In genomic region chr1:18721776-18722175, GRCh38 we compare ENCODE assay signal across 30 cellular contexts.
"Had no signal": no experiment of that assay in that cellular context is flagged by ENCODE, and none has a peak within 500 bp of the region (broad histone marks: within the 10 kb centered on the region; RNA-seq: fewer than 3 reads in every experiment).

No MANE protein-coding gene starts in this region.

- H3K36me3 Mint-ChIP-seq: activated naive CD4-positive, alpha-beta T cell treated with anti-CD3 and anti-CD28 coated beads, Interleukin-2, amount 50 U/mL, for 72 hours; activated naive CD8-positive, alpha-beta T cell treated with anti-CD3 and anti-CD28 coated beads, Interleukin-2, amount 10 ng/mL, durations not matched to agents 7 days and 5 days had no signal

- H3K4me1 Mint-ChIP-seq: activated naive CD8-positive, alpha-beta T cell treated with anti-CD3 and anti-CD28 coated beads, Interleukin-2, amount 10 ng/mL, durations not matched to agents 7 days and 5 days; activated T-helper 17 cell treated with anti-CD3 and anti-CD28 coated beads, Interleukin-2, amount 50 U/mL, for 72 hours had no signal

- ATAC-seq: activated CD4-positive, CD25-positive, alpha-beta regulatory T cell treated with anti-CD3 and anti-CD28 coated beads, Interleukin-2, amount 50 U/mL, for 24 hours; activated CD8-positive, alpha-beta T cell treated with anti-CD3 and anti-CD28 coated beads for 36 hours; activated naive CD4-positive, alpha-beta T cell treated with anti-CD3 and anti-CD28 coated beads, Interleukin-2, amount 50 U/mL, for 72 hours; activated T-cell treated with anti-CD3 and anti-CD28 coated beads, Interleukin-2, amount 50 U/mL, for 4 hours; activated T-helper 17 cell treated with anti-CD3 and anti-CD28 coated beads, Interleukin-2, amount 50 U/mL, for 72 hours had no signal

- H3K4me1 ChIP-seq: colonic mucosa had no signal

- H3K36me3 ChIP-seq: cardiac muscle cell, colonic mucosa, esophagus squamous epithelium had no signal

- H3K27ac Mint-ChIP-seq: activated B cell treated with CpG ODN at 0.5 μM for 24 hours; activated CD8-positive, alpha-beta T cell treated with anti-CD3 and anti-CD28 coated beads for 36 hours; activated naive CD4-positive, alpha-beta T cell treated with anti-CD3 and anti-CD28 coated beads, Interleukin-2, amount 50 U/mL, for 72 hours; activated naive CD8-positive, alpha-beta T cell treated with anti-CD3 and anti-CD28 coated beads, Interleukin-2, amount 10 ng/mL, durations not matched to agents 7 days and 5 days; activated T-helper 17 cell treated with anti-CD3 and anti-CD28 coated beads, Interleukin-2, amount 50 U/mL, for 72 hours had no signal

- FAIRE-seq: astrocyte, endometrium, endothelial cell of umbilical vein had no signal

- H3K4me3 Mint-ChIP-seq: activated B cell treated with CpG ODN at 0.5 μM for 24 hours; activated CD8-positive, alpha-beta T cell treated with anti-CD3 and anti-CD28 coated beads for 36 hours; activated naive CD8-positive, alpha-beta T cell treated with anti-CD3 and anti-CD28 coated beads, Interleukin-2, amount 10 ng/mL, durations not matched to agents 7 days and 5 days; activated T-cell treated with anti-CD3 and anti-CD28 coated beads, Interleukin-2, amount 50 U/mL, for 4 hours; activated T-helper 17 cell treated with anti-CD3 and anti-CD28 coated beads, Interleukin-2, amount 50 U/mL, for 72 hours had no signal

- DNase-seq: activated B cell treated with CpG ODN at 0.5 μM for 24 hours; activated CD4-positive, alpha-beta T cell treated with anti-CD3 and anti-CD28 coated beads for 48 hours; activated CD4-positive, alpha-beta T cell treated with anti-CD3 and anti-CD28 coated beads, Interleukin-2, amount 50 U/mL, for 1 hour; activated CD4-positive, alpha-beta T cell treated with anti-CD3 and anti-CD28 coated beads, Interleukin-2, amount 50 U/mL, for 48 hours; activated CD8-positive, alpha-beta memory T cell treated with anti-CD3 and anti-CD28 coated beads for 24 hours; activated CD8-positive, alpha-beta T cell treated with anti-CD3 and anti-CD28 coated beads for 36 hours; activated effector memory CD4-positive, alpha-beta T cell treated with Interleukin-2 at 50 U/mL for 16 hours; activated gamma-delta T cell treated with Interleukin-2 at 50 U/mL for 16 hours; activated naive CD4-positive, alpha-beta T cell treated with Interleukin-2 at 50 U/mL for 16 hours; activated naive CD8-positive, alpha-beta T cell treated with anti-CD3 and anti-CD28 coated beads, Interleukin-2, amount 10 ng/mL, durations not matched to agents 7 days and 5 days; activated T-cell treated with anti-CD3 and anti-CD28 coated beads, Interleukin-2, amount 50 U/mL, for 4 hours; anterior cingulate cortex; central memory CD4-positive, alpha-beta T cell; cerebellar nuclear complex; colonic mucosa; effector CD8-positive, alpha-beta T cell; esophagus squamous epithelium; foreskin melanocyte; head of caudate nucleus; hippocampal formation; T-helper 2 cell had no signal

- H3K27ac ChIP-seq: cardiac muscle cell, colonic mucosa, epithelial cell of prostate, esophagus squamous epithelium, VCaP had no signal

- H3K9me3 Mint-ChIP-seq: activated B cell treated with CpG ODN at 0.5 μM for 24 hours; activated CD8-positive, alpha-beta T cell treated with anti-CD3 and anti-CD28 coated beads for 36 hours; activated naive CD8-positive, alpha-beta T cell treated with anti-CD3 and anti-CD28 coated beads, Interleukin-2, amount 10 ng/mL, durations not matched to agents 7 days and 5 days; activated T-cell treated with anti-CD3 and anti-CD28 coated beads, Interleukin-2, amount 50 U/mL, for 4 hours; activated T-helper 17 cell treated with anti-CD3 and anti-CD28 coated beads, Interleukin-2, amount 50 U/mL, for 72 hours had no signal

- H3K9me3 ChIP-seq: colonic mucosa, esophagus squamous epithelium had no signal

- H3K4me3 ChIP-seq: cardiac muscle cell, colonic mucosa, esophagus squamous epithelium had no signal
